ENCODE assay signal across 8 cellular contexts in genomic region chr3:24539699-24540098, GRCh38. TPM values are rescaled to one million over a fixed set of nuclear protein-coding genes. Genes with fewer than 3 reads are reported as not detected.
"Had no signal": no experiment of that assay in that cellular context is flagged by ENCODE, and none has a peak within 500 bp of the region (broad histone marks: within the 10 kb centered on the region; RNA-seq: fewer than 3 reads in every experiment).

No MANE protein-coding gene starts in this region.

- ATAC-seq: HCT116 had no signal

- H3K27ac ChIP-seq: GM23248 had no signal

- H3K4me3 ChIP-seq: GM23248, HAP-1 had no signal

- FAIRE-seq: HTR-8/SVneo had no signal

- H3K9me3 ChIP-seq: HAP-1 had no signal

- H3K9ac ChIP-seq: GM23248 had no signal

- H3K36me3 ChIP-seq: HAP-1 had no signal

- H2AFZ ChIP-seq: GM23248 had no signal

- DNase-seq: GM23248, GOT3, H7, HFFc6, IMR-90 had no signal

RNA-seq across cellular contexts. Expression of gene THRB, which starts 45.0 kb away (rescaled TPM):
- total RNA-seq: HFFc6 had no signal
- polyA plus RNA-seq: IMR-90 had no signal
